1 cellular context compared by ENCODE assay signal in the genomic region with DNA sequence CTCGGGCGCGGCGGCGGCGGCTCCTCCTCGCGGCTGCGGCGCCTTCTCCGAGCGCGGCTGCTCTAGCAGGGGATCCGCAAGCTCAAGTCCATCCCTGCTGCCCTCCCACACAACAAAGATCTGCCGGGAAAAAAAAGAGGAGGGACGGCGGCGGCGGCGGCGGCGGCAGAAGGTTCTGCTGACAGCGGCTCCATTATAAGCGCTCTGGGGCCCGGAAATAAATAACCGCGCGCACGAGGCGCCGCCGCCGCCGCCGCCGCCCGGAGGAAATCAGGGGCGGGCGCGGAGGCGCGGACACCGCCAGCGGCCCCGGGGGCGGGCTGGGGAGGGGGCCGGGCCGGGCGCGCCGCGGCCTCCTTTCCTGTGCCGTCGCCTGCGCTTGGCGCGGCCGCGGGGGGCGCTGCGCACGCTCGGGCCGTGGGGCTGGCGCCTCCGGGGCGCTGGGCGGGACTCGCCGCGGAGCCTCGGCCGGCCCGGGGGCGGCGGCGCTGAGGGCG.
TF ChIP-seq lines count a peak whose summit lies in the region.

A gene (minus strand): TSS at position 206 of the 497 bp plus-strand sequence. CDS start 331 bp downstream, outside the sequence.

TF ChIP-seq in K562, 482 proteins besides CTCF, POLR2A, EP300 and RAD21 (continued from another document):
- TF ChIP-seq, protein P1, sequence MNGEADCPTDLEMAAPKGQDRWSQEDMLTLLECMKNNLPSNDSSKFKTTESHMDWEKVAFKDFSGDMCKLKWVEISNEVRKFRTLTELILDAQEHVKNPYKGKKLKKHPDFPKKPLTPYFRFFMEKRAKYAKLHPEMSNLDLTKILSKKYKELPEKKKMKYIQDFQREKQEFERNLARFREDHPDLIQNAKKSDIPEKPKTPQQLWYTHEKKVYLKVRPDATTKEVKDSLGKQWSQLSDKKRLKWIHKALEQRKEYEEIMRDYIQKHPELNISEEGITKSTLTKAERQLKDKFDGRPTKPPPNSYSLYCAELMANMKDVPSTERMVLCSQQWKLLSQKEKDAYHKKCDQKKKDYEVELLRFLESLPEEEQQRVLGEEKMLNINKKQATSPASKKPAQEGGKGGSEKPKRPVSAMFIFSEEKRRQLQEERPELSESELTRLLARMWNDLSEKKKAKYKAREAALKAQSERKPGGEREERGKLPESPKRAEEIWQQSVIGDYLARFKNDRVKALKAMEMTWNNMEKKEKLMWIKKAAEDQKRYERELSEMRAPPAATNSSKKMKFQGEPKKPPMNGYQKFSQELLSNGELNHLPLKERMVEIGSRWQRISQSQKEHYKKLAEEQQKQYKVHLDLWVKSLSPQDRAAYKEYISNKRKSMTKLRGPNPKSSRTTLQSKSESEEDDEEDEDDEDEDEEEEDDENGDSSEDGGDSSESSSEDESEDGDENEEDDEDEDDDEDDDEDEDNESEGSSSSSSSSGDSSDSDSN (IDR thresholded peaks at IDR 0.05; ENCODE audit: borderline replicate concordance in 1 of 2, low read depth in 2 of 2, low read length in 2 of 2): peak in 1 of 2 experiments; percentile 69; a peak in 2 of 4 replicates
- TF ChIP-seq ZNF764 (CRISPR knock-in tag; IDR thresholded peaks at IDR 0.05; ENCODE audit: low read depth) (no peak), ZNF586 (CRISPR knock-in tag; conservative IDR thresholded peaks at IDR 0.05) (no peak), ZNF830 (CRISPR knock-in tag; IDR thresholded peaks at IDR 0.05) (no peak), CBX5 (IDR thresholded peaks at IDR 0.05; ENCODE audit: borderline replicate concordance, low read depth) (no peak), ZFP36 (IDR thresholded peaks at IDR 0.05; ENCODE audit: low read depth, low read length, partially characterized antibody) (no peak), TCF7 (IDR thresholded peaks at IDR 0.05; ENCODE audit: borderline replicate concordance) (no peak), CXXC5 (CRISPR knock-in tag; IDR thresholded peaks at IDR 0.05) (peak; percentile 76), ELF4 (CRISPR knock-in tag; IDR thresholded peaks at IDR 0.05) (no peak), SMAD4 (CRISPR knock-in tag; conservative IDR thresholded peaks at IDR 0.05) (peak; percentile 77), RBFOX2 (IDR thresholded peaks at IDR 0.05; ENCODE audit: low read depth, low read length) (peak; percentile 62), ZNF77 (CRISPR knock-in tag; IDR thresholded peaks at IDR 0.05) (no peak), HLTF (IDR thresholded peaks at IDR 0.05) (no peak), POLR3A (IDR thresholded peaks at IDR 0.05; ENCODE audit: borderline replicate concordance, extremely low read depth, insufficient read depth, insufficient read length) (no peak), NR2F6 (CRISPR knock-in tag; IDR thresholded peaks at IDR 0.05) (no peak), SOX6 (IDR thresholded peaks at IDR 0.05) (no peak), PHF20 (IDR thresholded peaks at IDR 0.05; ENCODE audit: partially characterized antibody) (no peak), PHF8 (IDR thresholded peaks at IDR 0.05; ENCODE audit: borderline replicate concordance, low read length) (no peak; the same call in 1 of the 2 replicates)
- TF ChIP-seq, protein P2, sequence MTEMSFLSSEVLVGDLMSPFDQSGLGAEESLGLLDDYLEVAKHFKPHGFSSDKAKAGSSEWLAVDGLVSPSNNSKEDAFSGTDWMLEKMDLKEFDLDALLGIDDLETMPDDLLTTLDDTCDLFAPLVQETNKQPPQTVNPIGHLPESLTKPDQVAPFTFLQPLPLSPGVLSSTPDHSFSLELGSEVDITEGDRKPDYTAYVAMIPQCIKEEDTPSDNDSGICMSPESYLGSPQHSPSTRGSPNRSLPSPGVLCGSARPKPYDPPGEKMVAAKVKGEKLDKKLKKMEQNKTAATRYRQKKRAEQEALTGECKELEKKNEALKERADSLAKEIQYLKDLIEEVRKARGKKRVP (CRISPR knock-in tag; IDR thresholded peaks at IDR 0.05): no peak
- TF ChIP-seq, protein P3, sequence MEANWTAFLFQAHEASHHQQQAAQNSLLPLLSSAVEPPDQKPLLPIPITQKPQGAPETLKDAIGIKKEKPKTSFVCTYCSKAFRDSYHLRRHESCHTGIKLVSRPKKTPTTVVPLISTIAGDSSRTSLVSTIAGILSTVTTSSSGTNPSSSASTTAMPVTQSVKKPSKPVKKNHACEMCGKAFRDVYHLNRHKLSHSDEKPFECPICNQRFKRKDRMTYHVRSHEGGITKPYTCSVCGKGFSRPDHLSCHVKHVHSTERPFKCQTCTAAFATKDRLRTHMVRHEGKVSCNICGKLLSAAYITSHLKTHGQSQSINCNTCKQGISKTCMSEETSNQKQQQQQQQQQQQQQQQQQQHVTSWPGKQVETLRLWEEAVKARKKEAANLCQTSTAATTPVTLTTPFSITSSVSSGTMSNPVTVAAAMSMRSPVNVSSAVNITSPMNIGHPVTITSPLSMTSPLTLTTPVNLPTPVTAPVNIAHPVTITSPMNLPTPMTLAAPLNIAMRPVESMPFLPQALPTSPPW (CRISPR knock-in tag; IDR thresholded peaks at IDR 0.05): peak; percentile 82
- TF ChIP-seq, protein P4, sequence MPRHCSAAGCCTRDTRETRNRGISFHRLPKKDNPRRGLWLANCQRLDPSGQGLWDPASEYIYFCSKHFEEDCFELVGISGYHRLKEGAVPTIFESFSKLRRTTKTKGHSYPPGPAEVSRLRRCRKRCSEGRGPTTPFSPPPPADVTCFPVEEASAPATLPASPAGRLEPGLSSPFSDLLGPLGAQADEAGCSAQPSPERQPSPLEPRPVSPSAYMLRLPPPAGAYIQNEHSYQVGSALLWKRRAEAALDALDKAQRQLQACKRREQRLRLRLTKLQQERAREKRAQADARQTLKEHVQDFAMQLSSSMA (CRISPR knock-in tag; IDR thresholded peaks at IDR 0.05): no peak
- TF ChIP-seq, protein P5, sequence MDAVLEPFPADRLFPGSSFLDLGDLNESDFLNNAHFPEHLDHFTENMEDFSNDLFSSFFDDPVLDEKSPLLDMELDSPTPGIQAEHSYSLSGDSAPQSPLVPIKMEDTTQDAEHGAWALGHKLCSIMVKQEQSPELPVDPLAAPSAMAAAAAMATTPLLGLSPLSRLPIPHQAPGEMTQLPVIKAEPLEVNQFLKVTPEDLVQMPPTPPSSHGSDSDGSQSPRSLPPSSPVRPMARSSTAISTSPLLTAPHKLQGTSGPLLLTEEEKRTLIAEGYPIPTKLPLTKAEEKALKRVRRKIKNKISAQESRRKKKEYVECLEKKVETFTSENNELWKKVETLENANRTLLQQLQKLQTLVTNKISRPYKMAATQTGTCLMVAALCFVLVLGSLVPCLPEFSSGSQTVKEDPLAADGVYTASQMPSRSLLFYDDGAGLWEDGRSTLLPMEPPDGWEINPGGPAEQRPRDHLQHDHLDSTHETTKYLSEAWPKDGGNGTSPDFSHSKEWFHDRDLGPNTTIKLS (IDR thresholded peaks at IDR 0.05; ENCODE audit: borderline replicate concordance, low read depth): no peak
- TF ChIP-seq, protein P6, sequence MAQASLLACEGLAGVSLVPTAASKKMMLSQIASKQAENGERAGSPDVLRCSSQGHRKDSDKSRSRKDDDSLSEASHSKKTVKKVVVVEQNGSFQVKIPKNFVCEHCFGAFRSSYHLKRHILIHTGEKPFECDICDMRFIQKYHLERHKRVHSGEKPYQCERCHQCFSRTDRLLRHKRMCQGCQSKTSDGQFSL (CRISPR knock-in tag; IDR thresholded peaks at IDR 0.05): no peak
- TF ChIP-seq, protein P6 (tag; IDR thresholded peaks at IDR 0.05): no peak
- TF ChIP-seq, protein P7, sequence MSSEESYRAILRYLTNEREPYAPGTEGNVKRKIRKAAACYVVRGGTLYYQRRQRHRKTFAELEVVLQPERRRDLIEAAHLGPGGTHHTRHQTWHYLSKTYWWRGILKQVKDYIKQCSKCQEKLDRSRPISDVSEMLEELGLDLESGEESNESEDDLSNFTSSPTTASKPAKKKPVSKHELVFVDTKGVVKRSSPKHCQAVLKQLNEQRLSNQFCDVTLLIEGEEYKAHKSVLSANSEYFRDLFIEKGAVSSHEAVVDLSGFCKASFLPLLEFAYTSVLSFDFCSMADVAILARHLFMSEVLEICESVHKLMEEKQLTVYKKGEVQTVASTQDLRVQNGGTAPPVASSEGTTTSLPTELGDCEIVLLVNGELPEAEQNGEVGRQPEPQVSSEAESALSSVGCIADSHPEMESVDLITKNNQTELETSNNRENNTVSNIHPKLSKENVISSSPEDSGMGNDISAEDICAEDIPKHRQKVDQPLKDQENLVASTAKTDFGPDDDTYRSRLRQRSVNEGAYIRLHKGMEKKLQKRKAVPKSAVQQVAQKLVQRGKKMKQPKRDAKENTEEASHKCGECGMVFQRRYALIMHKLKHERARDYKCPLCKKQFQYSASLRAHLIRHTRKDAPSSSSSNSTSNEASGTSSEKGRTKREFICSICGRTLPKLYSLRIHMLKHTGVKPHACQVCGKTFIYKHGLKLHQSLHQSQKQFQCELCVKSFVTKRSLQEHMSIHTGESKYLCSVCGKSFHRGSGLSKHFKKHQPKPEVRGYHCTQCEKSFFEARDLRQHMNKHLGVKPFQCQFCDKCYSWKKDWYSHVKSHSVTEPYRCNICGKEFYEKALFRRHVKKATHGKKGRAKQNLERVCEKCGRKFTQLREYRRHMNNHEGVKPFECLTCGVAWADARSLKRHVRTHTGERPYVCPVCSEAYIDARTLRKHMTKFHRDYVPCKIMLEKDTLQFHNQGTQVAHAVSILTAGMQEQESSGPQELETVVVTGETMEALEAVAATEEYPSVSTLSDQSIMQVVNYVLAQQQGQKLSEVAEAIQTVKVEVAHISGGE (CRISPR knock-in tag; IDR thresholded peaks at IDR 0.05): 0 out of 6 replicates have a peak, but pooled peaks of 1 of the 3 experiments have one; percentile 45
